In genomic region chr2:181779288-181779871, GRCh38 we compare ENCODE assay signal across 11 cellular contexts.
A peak's percentile ranks its signal among the peaks of the same experiment; 100 is the strongest.
DNase-seq lines count a peak whose midpoint lies in the region; ATAC-seq and TF ChIP-seq lines count a peak whose summit lies in the region.
"Had no signal": no experiment of that assay in that cellular context is flagged by ENCODE, and none has a peak within 500 bp of the region (broad histone marks: within the 10 kb centered on the region; RNA-seq: fewer than 3 reads in every experiment).

No MANE protein-coding gene starts in this region.

- H3K4me3 ChIP-seq in astrocyte of the spinal cord (ENCODE audit: low read depth, low read length) = no peak overlapping the region
- H3K4me3 ChIP-seq: lower lobe of right lung, upper lobe of left lung had no signal

- in situ Hi-C loops in astrocyte of the spinal cord (cut with HindIII; ENCODE audit: low sequenced_read_pairs) = no loop called here

- DNase-seq in astrocyte of the spinal cord (ENCODE audit: low read depth, low spot score) (peak; percentile 44), pons (ENCODE audit: low spot score) (peak; percentile 17), NCI-H187 (lab: John Stamatoyannopoulos, UW) (no peak), cortex of kidney (lab: John Stamatoyannopoulos, UW) (no peak), COLO668 (lab: John Stamatoyannopoulos, UW; ENCODE audit: unreplicated experiment) (no peak)
- no peak for DNase-seq in activated CD4-positive, alpha-beta T cell treated with anti-CD3 and anti-CD28 coated beads, Interleukin-2, amount 50 U/mL, for 1 hour
- DNase-seq: lower lobe of right lung, NCI-H446, upper lobe of left lung had no signal

- ATAC-seq in GM18909 (IDR thresholded peaks at IDR 0.05; ENCODE audit: poor library complexity, unreplicated experiment) = peak; percentile 43
- ATAC-seq in HG03066 (IDR thresholded peaks at IDR 0.05; ENCODE audit: low read depth, unreplicated experiment) = peak; percentile 35
- ATAC-seq: lower lobe of right lung had no signal

- TF ChIP-seq CTCF in astrocyte of the spinal cord (IDR thresholded peaks at IDR 0.05; ENCODE audit: low read depth, low read length) = no peak

Comparison
In these comparisons a context has a peak if more than half of its experiments do, and no peak if none do; other contexts are left out.
1. DNase-seq: peak in astrocyte of the spinal cord (single experiment) and pons (single experiment); none in NCI-H187 (0 of 2), cortex of kidney (single experiment), COLO668 (single experiment) and activated CD4-positive, alpha-beta T cell treated with anti-CD3 and anti-CD28 coated beads, Interleukin-2, amount 50 U/mL, for 1 hour (single experiment).